Comparison of ENCODE assay signal across 17 cellular contexts in the genomic region with DNA sequence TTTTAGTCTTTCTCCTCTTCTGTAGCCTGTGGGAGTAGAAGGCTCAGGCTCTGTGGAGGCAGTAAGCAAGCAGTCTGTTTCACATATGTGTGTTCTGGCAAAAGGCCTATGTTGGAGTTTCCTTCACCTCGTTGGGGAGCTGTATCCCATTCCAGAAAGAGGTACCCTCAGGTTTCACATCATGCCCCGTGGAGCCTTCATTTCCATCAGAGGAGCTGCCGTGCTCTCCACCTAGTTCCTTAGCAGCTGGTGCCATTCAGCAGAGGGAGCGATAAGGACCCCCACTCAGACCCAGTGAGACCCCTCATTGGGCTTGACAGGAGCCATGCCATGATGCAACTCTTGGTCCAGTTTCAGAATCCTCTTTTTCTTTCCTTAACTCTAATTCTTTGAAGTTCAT. TPM values are rescaled to one million over a fixed set of nuclear protein-coding genes. Genes with fewer than 3 reads are reported as not detected.
DNase-seq lines count a peak whose midpoint lies in the region; ATAC-seq and TF ChIP-seq lines count a peak whose summit lies in the region.
"Had no signal": no experiment of that assay in that cellular context is flagged by ENCODE, and none has a peak within 500 bp of the region (broad histone marks: within the 10 kb centered on the region; RNA-seq: fewer than 3 reads in every experiment).

No MANE protein-coding gene starts in this region.

- no peak overlapping the region for H2AFZ ChIP-seq in H9 (ENCODE audit: low read length)
- H2AFZ ChIP-seq: GM23248 had no signal

- no peak overlapping the region for H3K18ac ChIP-seq in H9 (ENCODE audit: insufficient read length, low read depth, low read length)

- no peak overlapping the region for H2AK5ac ChIP-seq in H9 (ENCODE audit: insufficient read length, low read length)

- H2BK12ac ChIP-seq in H9 (ENCODE audit: insufficient read length, low read depth, low read length), result no peak overlapping the region

- H4K8ac ChIP-seq in H9 (replicated peaks; ENCODE audit: insufficient read length, low read depth, low read length), result no peak overlapping the region

- H3K9me3 ChIP-seq in H9 (ENCODE audit: control insufficient read depth, low read depth, low read length) (no peaks in the 10 kb centered on the region), T-helper 17 cell (ENCODE audit: control insufficient read depth, low read length, poor library complexity, severe bottlenecking) (no peaks in the 10 kb centered on the region)

- H4K91ac ChIP-seq in H9 (ENCODE audit: insufficient read length, low read depth, low read length), result no peak overlapping the region

- no peak overlapping the region for H4K5ac ChIP-seq in H9 (ENCODE audit: insufficient read length, low read depth, low read length)

- H3K4me2 ChIP-seq in H9 (ENCODE audit: insufficient read depth, insufficient read length, low read length), result no peak overlapping the region

- H3K27me3 ChIP-seq in H9 (ENCODE audit: insufficient read depth, low read length) (no peaks in the 10 kb centered on the region), rectal smooth muscle tissue (ENCODE audit: control insufficient read depth, insufficient read depth, low read length) (no peaks in the 10 kb centered on the region)

- H3K27ac ChIP-seq in H9 (ENCODE audit: insufficient read length, low read depth, low read length) (no peak overlapping the region), coronary artery (no peak overlapping the region), rectal smooth muscle tissue (ENCODE audit: low read depth, low read length) (peak overlapping the region; percentile 69)
- H3K27ac ChIP-seq: GM23248 had no signal

- H3K4me3 ChIP-seq in AG10803 (ENCODE audit: low read length) (no peak overlapping the region), coronary artery (no peak overlapping the region), rectal smooth muscle tissue (ENCODE audit: low read length) (no peak overlapping the region)
- H3K4me3 ChIP-seq: GM23248, K562 had no signal

- H3K23me2 ChIP-seq in H9 (ENCODE audit: insufficient read length, low read depth, low read length, poor library complexity, severe bottlenecking), result no peaks in the 10 kb centered on the region

- no peaks in the 10 kb centered on the region for H4K20me1 ChIP-seq in H9 (ENCODE audit: control insufficient read depth, insufficient read depth, insufficient read length)

- no peaks in the 10 kb centered on the region for H3K4me1 Mint-ChIP-seq in H9
- H3K4me1 Mint-ChIP-seq in T-helper 17 cell, result no peaks in the 10 kb centered on the region

- no peak overlapping the region for H2BK5ac ChIP-seq in H9 (ENCODE audit: insufficient read length, low read length)

- H3K4me1 ChIP-seq in H9 (ENCODE audit: insufficient read depth, low read length) (no peaks in the 10 kb centered on the region), rectal smooth muscle tissue (ENCODE audit: control insufficient read depth, insufficient read depth, low read length) (peaks cover 6% of the 10 kb centered on the region)

- H3K27me3 Mint-ChIP-seq in H9 (ENCODE audit: low read depth), result no peaks in the 10 kb centered on the region
- H3K27me3 Mint-ChIP-seq in T-helper 17 cell, result no peaks in the 10 kb centered on the region
- H3K27me3 Mint-ChIP-seq: CD4-positive, alpha-beta T cell had no signal

- H3T11ph ChIP-seq in H9 (ENCODE audit: low read length), result no peak overlapping the region

- H3K36me3 ChIP-seq in rectal smooth muscle tissue (ENCODE audit: control insufficient read depth, insufficient read depth, low read length), result no peaks in the 10 kb centered on the region

- H3K27ac Mint-ChIP-seq in H9, result peak overlapping the region; percentile 5 to 75 (median 13); a peak in 2 of 7 replicates
- H3K27ac Mint-ChIP-seq in T-helper 17 cell, result no peak overlapping the region
- H3K27ac Mint-ChIP-seq: CD4-positive, alpha-beta T cell had no signal

- no peaks in the 10 kb centered on the region for H3K79me1 ChIP-seq in H9 (ENCODE audit: insufficient read depth, low read depth, low read length, poor library complexity, severe bottlenecking)

- H3K36me3 Mint-ChIP-seq in H9 (ENCODE audit: insufficient read depth in 1 of 3, low read depth in 3 of 3), result peaks cover 0 to 4% (median 0%) of the 10 kb centered on the region in 3 experiments; a peak in 4 of 7 replicates
- peaks cover 2% of the 10 kb centered on the region for H3K36me3 Mint-ChIP-seq in T-helper 17 cell (ENCODE audit: low read depth)

- no peak for ATAC-seq in left lobe of liver
- ATAC-seq in T-helper 17 cell, result no peak
- ATAC-seq: K562 had no signal

- no peaks in the 10 kb centered on the region for H3K79me2 ChIP-seq in H9 (ENCODE audit: insufficient read depth, low read length)

- H3K4me3 Mint-ChIP-seq in H9 (no peak overlapping the region), T-helper 17 cell (no peak overlapping the region)
- H3K4me3 Mint-ChIP-seq: CD4-positive, alpha-beta T cell had no signal

- H3K9ac ChIP-seq in H9 (ENCODE audit: extremely low read depth, insufficient read length, low read length), result no peak overlapping the region
- no peak overlapping the region for H3K9ac ChIP-seq in rectal smooth muscle tissue (ENCODE audit: low read length)
- H3K9ac ChIP-seq: GM23248 had no signal

- H3K14ac ChIP-seq in H9 (ENCODE audit: insufficient read depth, low read length), result no peak overlapping the region

- peak; percentile 35 for DNase-seq in AG10803 (ENCODE audit: low read depth)
- no peak for DNase-seq in H9
- DNase-seq in coronary artery (ENCODE audit: low spot score), result peak; percentile 53
- DNase-seq in left lobe of liver (ENCODE audit: low spot score), result no peak
- no peak for DNase-seq in NCI-H2227 treated with DMSO at 0.1 percent for 48 hours (lab: John Stamatoyannopoulos, UW)
- no peak for DNase-seq in T-helper 17 cell
- no peak for DNase-seq in hypothalamus (lab: John Stamatoyannopoulos, UW)
- DNase-seq: ACHN, GM23248, NCI-H1417 treated with DMSO at 0.1 percent for 48 hours, NCI-H1930, NCI-H2171, NCI-H748 treated with DMSO at 0.1 percent for 48 hours, RPMI8226 had no signal

- no peaks in the 10 kb centered on the region for H3K9me3 Mint-ChIP-seq in H9
- H3K9me3 Mint-ChIP-seq: CD4-positive, alpha-beta T cell had no signal

- no peak overlapping the region for H2BK20ac ChIP-seq in H9 (ENCODE audit: low read depth, low read length, poor library complexity, severe bottlenecking)

- TF ChIP-seq CTCF in AG10803 (conservative IDR thresholded peaks at IDR 0.05; ENCODE audit: low read length) (no peak), H9 (conservative IDR thresholded peaks at IDR 0.05) (no peak), coronary artery (IDR thresholded peaks at IDR 0.05) (no peak)

- no peak overlapping the region for H3K4ac ChIP-seq in H9 (ENCODE audit: low read depth, low read length)

- no peak overlapping the region for H2BK15ac ChIP-seq in H9 (ENCODE audit: low read depth, low read length)

- no peak overlapping the region for H2BK120ac ChIP-seq in H9 (ENCODE audit: low read depth, low read length, poor library complexity, severe bottlenecking)

- no CpG with 5 or more reads among the region's 4 CpGs for WGBS in H9 (ENCODE audit: extremely low coverage, insufficient read length, low lambda C conversion rate)

- H3K23ac ChIP-seq in H9 (ENCODE audit: insufficient read length, low read depth, low read length), result no peak overlapping the region

- H3K56ac ChIP-seq in H9 (ENCODE audit: insufficient read length, low read depth, low read length), result no peak overlapping the region

RNA-seq across cellular contexts. Expression of gene ANGPTL2, which starts 50.6 kb away (rescaled TPM):
- total RNA-seq in H9 (2021) (4.8 and 5.1 TPM in 2 replicates), left lobe of liver (2.8 TPM), T-helper 17 cell (under 1 TPM in 1 of 2 donors, not detected in 1; 0.10 TPM)
- total RNA-seq: CD4-positive, alpha-beta T cell; K562 had no signal

Comparison
In these comparisons a context has a peak if more than half of its experiments do, and no peak if none do; other contexts are left out.
1. DNase-seq: peak in AG10803 (single experiment) and coronary artery (single experiment); none in H9 (single experiment), left lobe of liver (single experiment), NCI-H2227 treated with DMSO at 0.1 percent for 48 hours (single experiment), T-helper 17 cell (0 of 3) and hypothalamus (0 of 51).